In genomic region chr4:85909851-85910250, GRCh38 we compare ENCODE assay signal across 24 cellular contexts.
A peak's percentile ranks its signal among the peaks of the same experiment; 100 is the strongest.
DNase-seq lines count a peak whose midpoint lies in the region; ATAC-seq and TF ChIP-seq lines count a peak whose summit lies in the region.
"Had no signal": no experiment of that assay in that cellular context is flagged by ENCODE, and none has a peak within 500 bp of the region (broad histone marks: within the 10 kb centered on the region; RNA-seq: fewer than 3 reads in every experiment).

No MANE protein-coding gene starts in this region.

- no peak for TF ChIP-seq CTCF in heart right ventricle (IDR thresholded peaks at IDR 0.05)
- TF ChIP-seq CTCF in nephron (IDR thresholded peaks at IDR 0.05; ENCODE audit: unreplicated experiment in 3 of 3) = no peak
- no peak for TF ChIP-seq CTCF in left lung (IDR thresholded peaks at IDR 0.05)

- no peak overlapping the region for H3K27ac ChIP-seq in heart right ventricle
- H3K27ac ChIP-seq in left lung = no peak overlapping the region
- H3K27ac ChIP-seq: BLaER1, HL-60 had no signal

- H3K27me3 Mint-ChIP-seq in nephron (ENCODE audit: low read depth) = no peaks in the 10 kb centered on the region
- H3K27me3 Mint-ChIP-seq in activated CD4-positive, alpha-beta memory T cell treated with anti-CD3 and anti-CD28 coated beads for 36 hours = no peaks in the 10 kb centered on the region
- H3K27me3 Mint-ChIP-seq: activated CD8-positive, alpha-beta T cell treated with anti-CD3 and anti-CD28 coated beads for 36 hours had no signal

- H3K4me1 Mint-ChIP-seq in nephron = peaks cover 19% of the 10 kb centered on the region
- no peaks in the 10 kb centered on the region for H3K4me1 Mint-ChIP-seq in activated CD4-positive, alpha-beta memory T cell treated with anti-CD3 and anti-CD28 coated beads for 36 hours (ENCODE audit: low read depth)

- H3K4me3 ChIP-seq in heart right ventricle (no peak overlapping the region), left lung (no peak overlapping the region)
- H3K4me3 ChIP-seq: BLaER1 had no signal

- H3K4me3 Mint-ChIP-seq in nephron = no peak overlapping the region
- no peak overlapping the region for H3K4me3 Mint-ChIP-seq in activated CD4-positive, alpha-beta memory T cell treated with anti-CD3 and anti-CD28 coated beads for 36 hours
- H3K4me3 Mint-ChIP-seq: activated CD8-positive, alpha-beta T cell treated with anti-CD3 and anti-CD28 coated beads for 36 hours had no signal

- H3K9me3 Mint-ChIP-seq in nephron = no peaks in the 10 kb centered on the region
- peaks cover 2% of the 10 kb centered on the region for H3K9me3 Mint-ChIP-seq in activated CD4-positive, alpha-beta memory T cell treated with anti-CD3 and anti-CD28 coated beads for 36 hours
- H3K9me3 Mint-ChIP-seq: activated CD8-positive, alpha-beta T cell treated with anti-CD3 and anti-CD28 coated beads for 36 hours had no signal

- H3K9me3 ChIP-seq in heart right ventricle (no peaks in the 10 kb centered on the region), left lung (no peaks in the 10 kb centered on the region)
- H3K9me3 ChIP-seq: BLaER1 had no signal

- H3K27me3 ChIP-seq in heart right ventricle (no peaks in the 10 kb centered on the region), left lung (no peaks in the 10 kb centered on the region)
- H3K27me3 ChIP-seq: BLaER1 had no signal

- CTCF ChIA-PET in activated CD4-positive, alpha-beta memory T cell treated with anti-CD3 and anti-CD28 coated beads for 36 hours (lab: Charles Lee) = interaction anchor here (0.6 kb wide), 1 partner anchor 257 kb away, joined by 4 read pairs; no protein-coding TSS in a partner anchor

- H3K36me3 Mint-ChIP-seq in nephron (ENCODE audit: low read depth) = no peaks in the 10 kb centered on the region
- H3K36me3 Mint-ChIP-seq in activated CD4-positive, alpha-beta memory T cell treated with anti-CD3 and anti-CD28 coated beads for 36 hours = no peaks in the 10 kb centered on the region

- intact Hi-C loops in heart right ventricle (cut with DNase I) (no loop called here), posterior vena cava (cut with DNase I) (no loop called here), left lung (cut with DNase I) (no loop called here)
- intact Hi-C loops in activated CD4-positive, alpha-beta memory T cell treated with anti-CD3 and anti-CD28 coated beads for 36 hours (cut with micrococcal nuclease) = no loop called here

- H3K4me1 ChIP-seq in heart right ventricle (peaks cover 0 to 16% (median 3%) of the 10 kb centered on the region in 9 donors), left lung (no peaks in the 10 kb centered on the region)
- H3K4me1 ChIP-seq: BLaER1 had no signal

- WGBS in heart right ventricle, 2 donors = 54 to 77% methylated on average over 10 of the region's 10 CpGs

- H3K36me3 ChIP-seq in heart right ventricle = no peaks in the 10 kb centered on the region
- H3K36me3 ChIP-seq in left lung = no peaks in the 10 kb centered on the region
- H3K36me3 ChIP-seq: BLaER1 had no signal

- ATAC-seq in heart right ventricle (peak in 7 of 8 donors; percentile 29 to 92 (median 82)), left lung (no peak), HG03442 (IDR thresholded peaks at IDR 0.05; ENCODE audit: unreplicated experiment) (no peak)
- ATAC-seq: activated CD8-positive, alpha-beta T cell treated with anti-CD3 and anti-CD28 coated beads for 36 hours; Panc1 had no signal

- POLR2A ChIA-PET in activated CD4-positive, alpha-beta memory T cell treated with anti-CD3 and anti-CD28 coated beads for 36 hours (lab: Charles Lee) = no interaction called here

- peak; percentile 18 for DNase-seq in Ammon's horn (ENCODE audit: low spot score)
- DNase-seq in NCI-H2029 (lab: John Stamatoyannopoulos, UW) = peak; percentile 77
- DNase-seq in heart right ventricle = peak; percentile 17 to 38
- no peak for DNase-seq in posterior vena cava (ENCODE audit: low spot score)
- DNase-seq in left lung = no peak
- DNase-seq in activated CD4-positive, alpha-beta memory T cell treated with anti-CD3 and anti-CD28 coated beads for 36 hours = no peak
- DNase-seq: activated CD4-positive, CD25-positive, alpha-beta regulatory T cell treated with anti-CD3 and anti-CD28 coated beads, Interleukin-2, amount 50 U/mL, for 72 hours; activated CD8-positive, alpha-beta T cell treated with anti-CD3 and anti-CD28 coated beads for 36 hours; activated effector memory CD4-positive, alpha-beta T cell treated with anti-CD3 and anti-CD28 coated beads, Interleukin-2, amount 50 U/mL, for 16 hours; cerebellar nuclear complex; COR-L47; GOT3; Kasumi-1; NCI-H2081; NCI-H446 treated with DMSO at 0.1 percent for 48 hours; stimulated activated CD4-positive, alpha-beta T cell treated with anti-CD3 and anti-CD28 coated beads, Interleukin-12 subunit alpha, Interleukin-12 subunit beta, amount 100 ng/mL, for 4 hours; stimulated activated CD4-positive, alpha-beta T cell treated with anti-CD3 and anti-CD28 coated beads, Interleukin-4, amount 100 ng/mL, for 4 hours; stimulated activated naive CD4-positive, alpha-beta T cell treated with Interleukin-2 at 50 U/mL for 16 hours; T-helper 1 cell had no signal

- H3K27ac Mint-ChIP-seq in nephron = peak overlapping the region in 2 of 3 experiments; percentile 34 to 76
- no peak overlapping the region for H3K27ac Mint-ChIP-seq in activated CD4-positive, alpha-beta memory T cell treated with anti-CD3 and anti-CD28 coated beads for 36 hours
- H3K27ac Mint-ChIP-seq: activated CD8-positive, alpha-beta T cell treated with anti-CD3 and anti-CD28 coated beads for 36 hours had no signal

Comparison
In these comparisons a context has a peak if more than half of its experiments do, and no peak if none do; other contexts are left out.
1. DNase-seq: peak in Ammon's horn (single experiment), NCI-H2029 (single experiment) and heart right ventricle (2 of 2); none in posterior vena cava (single experiment), left lung (0 of 2) and activated CD4-positive, alpha-beta memory T cell treated with anti-CD3 and anti-CD28 coated beads for 36 hours (single experiment).
2. ATAC-seq: peak in heart right ventricle (7 of 8); none in left lung (single experiment) and HG03442 (single experiment).